13 cellular contexts compared by ENCODE assay signal in genomic region chr1:153238536-153238935, GRCh38.
DNase-seq lines count a peak whose midpoint lies in the region; ATAC-seq and TF ChIP-seq lines count a peak whose summit lies in the region.
"Had no signal": no experiment of that assay in that cellular context is flagged by ENCODE, and none has a peak within 500 bp of the region (broad histone marks: within the 10 kb centered on the region; RNA-seq: fewer than 3 reads in every experiment).

No MANE protein-coding gene starts in this region.

- H3K9me3 Mint-ChIP-seq in stimulated activated naive B cell treated with anti-CD40 and anti-IgM and Interleukin-4, amounts not matched to agents 10 μg/mL and 1 μg/mL and 100 μg/mL, for 72 hours, result peaks cover 0 to 2% of the 10 kb centered on the region in 2 donors

- H3K4me2 ChIP-seq in MM.1S (ENCODE audit: low read depth, low read length), result no peak overlapping the region

- H3K27ac Mint-ChIP-seq in stimulated activated naive B cell treated with anti-CD40 and anti-IgM and Interleukin-4, amounts not matched to agents 10 μg/mL and 1 μg/mL and 100 μg/mL, for 72 hours, result no peak overlapping the region

- no peaks in the 10 kb centered on the region for H3F3A ChIP-seq in MM.1S (ENCODE audit: insufficient read depth, low read length)

- H3K9me2 ChIP-seq in MM.1S (replicated peaks; ENCODE audit: insufficient read depth, low read length), result no peaks in the 10 kb centered on the region

- H3K4me1 ChIP-seq in MM.1S (ENCODE audit: low read length), result no peaks in the 10 kb centered on the region

- H3K4me3 Mint-ChIP-seq in stimulated activated naive B cell treated with anti-CD40 and anti-IgM and Interleukin-4, amounts not matched to agents 10 μg/mL and 1 μg/mL and 100 μg/mL, for 72 hours, result no peak overlapping the region

- H3K27me3 ChIP-seq in MM.1S (replicated peaks; ENCODE audit: insufficient read depth, low read length), result 0 out of 2 replicates have a peak, but pooled peaks cover 4% of the 10 kb centered on the region

- no peak overlapping the region for H3K27ac ChIP-seq in MM.1S (ENCODE audit: low read length)

- no peaks in the 10 kb centered on the region for H3K36me3 ChIP-seq in MM.1S (replicated peaks; ENCODE audit: insufficient read depth, low read length)

- no peaks in the 10 kb centered on the region for H4K20me1 ChIP-seq in MM.1S (ENCODE audit: insufficient read depth, low read length)

- H3K36me3 Mint-ChIP-seq in stimulated activated naive B cell treated with anti-CD40 and anti-IgM and Interleukin-4, amounts not matched to agents 10 μg/mL and 1 μg/mL and 100 μg/mL, for 72 hours, result no peaks in the 10 kb centered on the region

- H3K9ac ChIP-seq in MM.1S (ENCODE audit: low read length), result no peak overlapping the region

- peak; percentile 49 for TF ChIP-seq CTCF in MM.1S (IDR thresholded peaks at IDR 0.05; ENCODE audit: low read length)
- peak; percentile 60 for TF ChIP-seq CTCF in epithelial cell of esophagus (IDR thresholded peaks at IDR 0.05; ENCODE audit: insufficient read depth, low read depth, low read length, missing control alignments)

- no peak overlapping the region for H3K4me3 ChIP-seq in MM.1S (ENCODE audit: low read length)
- H3K4me3 ChIP-seq in epithelial cell of esophagus (ENCODE audit: low read length), result no peak overlapping the region

- H3K9me3 ChIP-seq in MM.1S (replicated peaks; ENCODE audit: insufficient read depth, low read length), result no peaks in the 10 kb centered on the region

- no peak overlapping the region for H2AFZ ChIP-seq in MM.1S (ENCODE audit: low read length)

- peak; percentile 25 to 39 for ATAC-seq in stimulated activated naive B cell treated with anti-CD40 and anti-IgM and Interleukin-4, amounts not matched to agents 10 μg/mL and 1 μg/mL and 100 μg/mL, for 72 hours (replicated peaks)
- ATAC-seq in GM21717 (IDR thresholded peaks at IDR 0.05; ENCODE audit: unreplicated experiment), result no peak

- H3K27me3 Mint-ChIP-seq in stimulated activated naive B cell treated with anti-CD40 and anti-IgM and Interleukin-4, amounts not matched to agents 10 μg/mL and 1 μg/mL and 100 μg/mL, for 72 hours, result peaks cover 18 to 25% of the 10 kb centered on the region in 2 donors

- no peaks in the 10 kb centered on the region for H3K79me2 ChIP-seq in MM.1S (ENCODE audit: low read length)

- DNase-seq in NCI-H82 (lab: John Stamatoyannopoulos, UW), result peak; percentile 60
- DNase-seq in NCI-H82 treated with DMSO at 0.1 percent for 48 hours (lab: John Stamatoyannopoulos, UW; ENCODE audit: unreplicated experiment), result no peak
- DNase-seq in MM.1S, result no peak
- DNase-seq in epithelial cell of esophagus (ENCODE audit: low read depth), result peak; percentile 34
- DNase-seq in stimulated activated naive B cell treated with anti-CD40 and anti-IgM and Interleukin-4, amounts not matched to agents 10 μg/mL and 1 μg/mL and 100 μg/mL, for 72 hours, result no peak
- no peak for DNase-seq in glomerular visceral epithelial cell (ENCODE audit: extremely low spot score)
- no peak for DNase-seq in NCI-H1092 (lab: John Stamatoyannopoulos, UW)
- DNase-seq: activated CD4-positive, alpha-beta T cell treated with anti-CD3 and anti-CD28 coated beads for 48 hours; amniotic stem cell; midbrain; NCI-H2029; stimulated activated CD4-positive, alpha-beta T cell treated with anti-CD3 and anti-CD28 coated beads, Interleukin-1b, Interleukin-23, amount 100 ng/mL, for 48 hours had no signal

- H3K4me1 Mint-ChIP-seq in stimulated activated naive B cell treated with anti-CD40 and anti-IgM and Interleukin-4, amounts not matched to agents 10 μg/mL and 1 μg/mL and 100 μg/mL, for 72 hours, result peaks cover under 1 to 2% of the 10 kb centered on the region in 2 donors

Comparison
In these comparisons a context has a peak if more than half of its experiments do, and no peak if none do; other contexts are left out.
1. DNase-seq: peak in NCI-H82 (single experiment) and epithelial cell of esophagus (single experiment); none in NCI-H82 treated with DMSO at 0.1 percent for 48 hours (single experiment), MM.1S (single experiment), stimulated activated naive B cell treated with anti-CD40 and anti-IgM and Interleukin-4, amounts not matched to agents 10 μg/mL and 1 μg/mL and 100 μg/mL, for 72 hours (single experiment), glomerular visceral epithelial cell (single experiment) and NCI-H1092 (single experiment).